Comparison of ENCODE assay signal across 10 cellular contexts in genomic region chr5:135930029-135930948, GRCh38. TPM values are rescaled to one million over a fixed set of nuclear protein-coding genes. Genes with fewer than 3 reads are reported as not detected.
DNase-seq lines count a peak whose midpoint lies in the region; ATAC-seq, FAIRE-seq and TF ChIP-seq lines count a peak whose summit lies in the region.
"Had no signal": no experiment of that assay in that cellular context is flagged by ENCODE, and none has a peak within 500 bp of the region (broad histone marks: within the 10 kb centered on the region; RNA-seq: fewer than 3 reads in every experiment).

No MANE protein-coding gene starts in this region.

- no TSS peak for BruUV-seq in MCF 10A (replicated peaks; lab: Mats Ljungman, UMichigan)

- TF ChIP-seq POLR2A in breast epithelium (IDR thresholded peaks at IDR 0.05): no peak

- ATAC-seq in upper lobe of right lung: no peak
- ATAC-seq in GM18858 (IDR thresholded peaks at IDR 0.05; ENCODE audit: unreplicated experiment): no peak
- ATAC-seq in GM21526 (IDR thresholded peaks at IDR 0.05; ENCODE audit: low FRiP score, unreplicated experiment): no peak

- peak overlapping the region in 2 of 3 donors; percentile 39 to 63 for H3K4me3 ChIP-seq in breast epithelium
- no peak overlapping the region for H3K4me3 ChIP-seq in bronchial epithelial cell (ENCODE audit: low read depth, low read length)
- H3K4me3 ChIP-seq in liver (ENCODE audit: low read depth in 1 of 3, low read length in 3 of 3): peak overlapping the region in 2 of 3 donors; percentile 45 to 56
- H3K4me3 ChIP-seq in upper lobe of right lung: peak overlapping the region; percentile 26
- H3K4me3 ChIP-seq: SK-N-MC had no signal

- POLR2A ChIA-PET in MCF 10A (lab: Yijun Ruan, JAX): no interaction called here

- no peak for TF ChIP-seq RAD21 in liver (IDR thresholded peaks at IDR 0.05)

- intact Hi-C loops in breast epithelium (cut with DNase I; ENCODE audit: low total_unique reads) (no loop called here), MCF 10A (cut with micrococcal nuclease) (no loop called here), upper lobe of right lung (cut with DNase I) (no loop called here)

- H3K27me3 ChIP-seq in breast epithelium (peaks cover 10 to 28% of the 10 kb centered on the region in 2 donors), bronchial epithelial cell (ENCODE audit: control insufficient read depth, insufficient read depth, low read length) (peaks cover 18% of the 10 kb centered on the region), liver (ENCODE audit: control insufficient read depth in 4 of 4, insufficient read depth in 4 of 4, low read length in 3 of 4) (peaks cover 0 to 2% (median 0%) of the 10 kb centered on the region in 4 donors), upper lobe of right lung (peaks cover 67% of the 10 kb centered on the region)

- no peaks in the 10 kb centered on the region for H3K36me3 Mint-ChIP-seq in MCF 10A (ENCODE audit: insufficient read depth, unreplicated experiment)

- no peaks in the 10 kb centered on the region for H3K9me3 Mint-ChIP-seq in MCF 10A (ENCODE audit: unreplicated experiment)

- H3K4me1 ChIP-seq in breast epithelium (no peaks in the 10 kb centered on the region), liver (ENCODE audit: control insufficient read depth in 4 of 4, insufficient read depth in 4 of 4, low read length in 3 of 4) (peaks cover 0 to 9% (median 4%) of the 10 kb centered on the region in 4 donors), upper lobe of right lung (no peaks in the 10 kb centered on the region)

- no peak overlapping the region for H3K27ac ChIP-seq in breast epithelium
- H3K27ac ChIP-seq in liver (ENCODE audit: low read depth in 1 of 2, low read length in 2 of 2): no peak overlapping the region
- H3K27ac ChIP-seq in upper lobe of right lung: no peak overlapping the region
- H3K27ac ChIP-seq: SK-N-MC had no signal

- H3K9ac ChIP-seq in liver (ENCODE audit: low read depth in 1 of 2, low read length in 2 of 2): no peak overlapping the region

- no peaks in the 10 kb centered on the region for H3K9me3 ChIP-seq in breast epithelium
- H3K9me3 ChIP-seq in liver (ENCODE audit: control insufficient read depth in 4 of 4, low read length in 3 of 4): no peaks in the 10 kb centered on the region
- H3K9me3 ChIP-seq in upper lobe of right lung: no peaks in the 10 kb centered on the region

- no peaks in the 10 kb centered on the region for H3K4me1 Mint-ChIP-seq in MCF 10A (ENCODE audit: insufficient read depth, unreplicated experiment)
- H3K4me1 Mint-ChIP-seq: activated naive CD4-positive, alpha-beta T cell treated with anti-CD3 and anti-CD28 coated beads, Interleukin-2, amount 50 U/mL, for 24 hours had no signal

- WGBS in liver: 4% methylated on average over 99 of the region's 99 CpGs

- no peak for TF ChIP-seq CTCF in breast epithelium (IDR thresholded peaks at IDR 0.05)
- no peak for TF ChIP-seq CTCF in MCF 10A (IDR thresholded peaks at IDR 0.05; ENCODE audit: unreplicated experiment)
- TF ChIP-seq CTCF in bronchial epithelial cell (IDR thresholded peaks at IDR 0.05; ENCODE audit: insufficient read depth, low read length, severe bottlenecking): peak; percentile 4
- no peak for TF ChIP-seq CTCF in liver (IDR thresholded peaks at IDR 0.05; ENCODE audit: low read depth, low read length, missing input control)
- no peak for TF ChIP-seq CTCF in upper lobe of right lung (IDR thresholded peaks at IDR 0.05)

- H3K4me3 Mint-ChIP-seq in MCF 10A (ENCODE audit: unreplicated experiment): no peak overlapping the region
- H3K4me3 Mint-ChIP-seq: activated naive CD4-positive, alpha-beta T cell treated with anti-CD3 and anti-CD28 coated beads, Interleukin-2, amount 50 U/mL, for 24 hours had no signal

- H3K27ac Mint-ChIP-seq in MCF 10A (ENCODE audit: low read depth, unreplicated experiment): no peak overlapping the region
- H3K27ac Mint-ChIP-seq: activated naive CD4-positive, alpha-beta T cell treated with anti-CD3 and anti-CD28 coated beads, Interleukin-2, amount 50 U/mL, for 24 hours had no signal

- DNase-seq in breast epithelium (ENCODE audit: low spot score in 2 of 2) (no peak), MCF 10A (ENCODE audit: unreplicated experiment) (no peak), bronchial epithelial cell (ENCODE audit: low read depth) (no peak), upper lobe of right lung (no peak), NCI-H446 treated with DMSO at 0.1 percent for 48 hours (lab: John Stamatoyannopoulos, UW) (no peak)

- FAIRE-seq in bronchial epithelial cell (lab: Jason Lieb, UNC): no peak

- no peaks in the 10 kb centered on the region for H3K36me3 ChIP-seq in breast epithelium
- no peaks in the 10 kb centered on the region for H3K36me3 ChIP-seq in bronchial epithelial cell (ENCODE audit: control insufficient read depth, insufficient read depth, low read length)
- H3K36me3 ChIP-seq in liver (ENCODE audit: control insufficient read depth in 4 of 4, insufficient read depth in 3 of 4, low read depth in 1 of 4, low read length in 3 of 4): no peaks in the 10 kb centered on the region
- no peaks in the 10 kb centered on the region for H3K36me3 ChIP-seq in upper lobe of right lung

- CTCF ChIA-PET in MCF 10A (lab: Yijun Ruan, JAX): interaction anchor here (0.6 kb wide), 1 partner anchor 443 kb away, joined by 4 read pairs; no protein-coding TSS in a partner anchor

- H3K27me3 Mint-ChIP-seq in MCF 10A (ENCODE audit: insufficient read depth, unreplicated experiment): peaks cover 78% of the 10 kb centered on the region

TF ChIP-seq in liver, 16 proteins besides CTCF, POLR2A, EP300 and RAD21:
- TF ChIP-seq ZBTB33 (IDR thresholded peaks at IDR 0.05): no peak
- TF ChIP-seq, protein P1, sequence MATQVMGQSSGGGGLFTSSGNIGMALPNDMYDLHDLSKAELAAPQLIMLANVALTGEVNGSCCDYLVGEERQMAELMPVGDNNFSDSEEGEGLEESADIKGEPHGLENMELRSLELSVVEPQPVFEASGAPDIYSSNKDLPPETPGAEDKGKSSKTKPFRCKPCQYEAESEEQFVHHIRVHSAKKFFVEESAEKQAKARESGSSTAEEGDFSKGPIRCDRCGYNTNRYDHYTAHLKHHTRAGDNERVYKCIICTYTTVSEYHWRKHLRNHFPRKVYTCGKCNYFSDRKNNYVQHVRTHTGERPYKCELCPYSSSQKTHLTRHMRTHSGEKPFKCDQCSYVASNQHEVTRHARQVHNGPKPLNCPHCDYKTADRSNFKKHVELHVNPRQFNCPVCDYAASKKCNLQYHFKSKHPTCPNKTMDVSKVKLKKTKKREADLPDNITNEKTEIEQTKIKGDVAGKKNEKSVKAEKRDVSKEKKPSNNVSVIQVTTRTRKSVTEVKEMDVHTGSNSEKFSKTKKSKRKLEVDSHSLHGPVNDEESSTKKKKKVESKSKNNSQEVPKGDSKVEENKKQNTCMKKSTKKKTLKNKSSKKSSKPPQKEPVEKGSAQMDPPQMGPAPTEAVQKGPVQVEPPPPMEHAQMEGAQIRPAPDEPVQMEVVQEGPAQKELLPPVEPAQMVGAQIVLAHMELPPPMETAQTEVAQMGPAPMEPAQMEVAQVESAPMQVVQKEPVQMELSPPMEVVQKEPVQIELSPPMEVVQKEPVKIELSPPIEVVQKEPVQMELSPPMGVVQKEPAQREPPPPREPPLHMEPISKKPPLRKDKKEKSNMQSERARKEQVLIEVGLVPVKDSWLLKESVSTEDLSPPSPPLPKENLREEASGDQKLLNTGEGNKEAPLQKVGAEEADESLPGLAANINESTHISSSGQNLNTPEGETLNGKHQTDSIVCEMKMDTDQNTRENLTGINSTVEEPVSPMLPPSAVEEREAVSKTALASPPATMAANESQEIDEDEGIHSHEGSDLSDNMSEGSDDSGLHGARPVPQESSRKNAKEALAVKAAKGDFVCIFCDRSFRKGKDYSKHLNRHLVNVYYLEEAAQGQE (IDR thresholded peaks at IDR 0.05): no peak
- no peak for TF ChIP-seq GABPA (IDR thresholded peaks at IDR 0.05 in 1 of 2, conservative IDR thresholded peaks at IDR 0.05 in 1 of 2)
- TF ChIP-seq SP1 (IDR thresholded peaks at IDR 0.05): no peak
- TF ChIP-seq EGR1 (IDR thresholded peaks at IDR 0.05; ENCODE audit: low read depth in 2 of 2): no peak
- TF ChIP-seq, protein P2, sequence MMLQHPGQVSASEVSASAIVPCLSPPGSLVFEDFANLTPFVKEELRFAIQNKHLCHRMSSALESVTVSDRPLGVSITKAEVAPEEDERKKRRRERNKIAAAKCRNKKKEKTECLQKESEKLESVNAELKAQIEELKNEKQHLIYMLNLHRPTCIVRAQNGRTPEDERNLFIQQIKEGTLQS (IDR thresholded peaks at IDR 0.05): no peak
- TF ChIP-seq MAX (IDR thresholded peaks at IDR 0.05): no peak
- TF ChIP-seq HNF4G (IDR thresholded peaks at IDR 0.05): no peak
- TF ChIP-seq FOXA2 (IDR thresholded peaks at IDR 0.05): no peak
- no peak for TF ChIP-seq JUND (IDR thresholded peaks at IDR 0.05)
- no peak for TF ChIP-seq FOXA1 (IDR thresholded peaks at IDR 0.05)

RNA-seq across cellular contexts. Expression of gene LECT2, which starts 24.5 kb away (rescaled TPM):
- total RNA-seq in breast epithelium: not detected
- total RNA-seq in MCF 10A (2022): not detected in 2 replicates
- total RNA-seq in bronchial epithelial cell: not detected in 2 replicates
- 10 to 100 TPM; 72.0 to 93.8 TPM for total RNA-seq in liver
- 10 to 100 TPM; 27.4 to 90.2 TPM for polyA plus RNA-seq in liver
- total RNA-seq in upper lobe of right lung: not detected

RNA-seq across cellular contexts. Expression of gene IL9, which starts 34.6 kb away (rescaled TPM):
- total RNA-seq in breast epithelium: not detected
- total RNA-seq in MCF 10A (2022): not detected in 2 replicates
- total RNA-seq in bronchial epithelial cell: not detected in 2 replicates
- not detected for total RNA-seq in liver
- not detected for polyA plus RNA-seq in liver
- not detected for total RNA-seq in upper lobe of right lung

Comparison
In these comparisons a context has a peak if more than half of its experiments do, and no peak if none do; other contexts are left out.
1. RNA of gene LECT2, which starts 24.5 kb away (total RNA-seq): 72.0 to 93.8 TPM in liver; not detected in breast epithelium, not detected in MCF 10A, not detected in bronchial epithelial cell and not detected in upper lobe of right lung (single experiment); every median in the first group is over 10 times any median in the second.